In genomic region chr1:29412591-29412990, GRCh38 we compare ENCODE assay signal across 28 cellular contexts.
"Had no signal": no experiment of that assay in that cellular context is flagged by ENCODE, and none has a peak within 500 bp of the region (broad histone marks: within the 10 kb centered on the region; RNA-seq: fewer than 3 reads in every experiment).

No MANE protein-coding gene starts in this region.

- H3K79me2 ChIP-seq: hepatocyte had no signal

- ATAC-seq: activated naive CD4-positive, alpha-beta T cell treated with anti-CD3 and anti-CD28 coated beads, Interleukin-2, amount 50 U/mL, for 72 hours; activated T-helper 17 cell treated with anti-CD3 and anti-CD28 coated beads, Interleukin-2, amount 50 U/mL, for 72 hours; effector memory CD8-positive, alpha-beta T cell; left ventricle myocardium superior; natural killer cell had no signal

- H2AFZ ChIP-seq: hepatocyte had no signal

- H3K4me3 ChIP-seq: esophagus muscularis mucosa, hepatocyte, ovary, prostate gland, spleen, thoracic aorta, upper lobe of left lung had no signal

- H3K36me3 ChIP-seq: brain microvascular endothelial cell, esophagus muscularis mucosa, neutrophil, ovary, prostate gland, spleen, thoracic aorta, upper lobe of left lung had no signal

- H3K4me3 Mint-ChIP-seq: activated T-cell treated with anti-CD3 and anti-CD28 coated beads, Interleukin-2, amount 50 U/mL, for 24 hours; activated T-helper 17 cell treated with anti-CD3 and anti-CD28 coated beads, Interleukin-2, amount 50 U/mL, for 72 hours; effector memory CD8-positive, alpha-beta T cell; immature natural killer cell; natural killer cell; WTC11 had no signal

- DNase-seq: activated CD8-positive, alpha-beta memory T cell treated with anti-CD3 and anti-CD28 coated beads for 24 hours; activated CD8-positive, alpha-beta memory T cell treated with anti-CD3 and anti-CD28 coated beads, Interleukin-2, amount 50 U/mL, for 4 hours; activated T-cell treated with anti-CD3 and anti-CD28 coated beads, Interleukin-2, amount 50 U/mL, for 24 hours; aorta; brain microvascular endothelial cell; central memory CD4-positive, alpha-beta T cell; effector memory CD8-positive, alpha-beta T cell; glutamatergic neuron; immature natural killer cell; left ventricle myocardium superior; mammary epithelial cell; midbrain; natural killer cell; ovary; spleen; stimulated activated CD4-positive, alpha-beta T cell treated with anti-CD3 and anti-CD28 coated beads, Interleukin-4, amount 100 ng/mL, for 1 hour; stimulated activated naive CD4-positive, alpha-beta T cell; T-helper 9 cell; upper lobe of left lung had no signal

- H3K27ac ChIP-seq: brain microvascular endothelial cell, esophagus muscularis mucosa, hepatocyte, neutrophil, ovary, prostate gland, spleen, thoracic aorta, upper lobe of left lung had no signal

- H3K36me3 Mint-ChIP-seq: activated naive CD4-positive, alpha-beta T cell treated with anti-CD3 and anti-CD28 coated beads, Interleukin-2, amount 50 U/mL, for 72 hours; immature natural killer cell; natural killer cell; WTC11 had no signal

- H3K27me3 ChIP-seq: brain microvascular endothelial cell, ovary, upper lobe of left lung had no signal

- H3K4me2 ChIP-seq: hepatocyte had no signal

- H3K9me3 Mint-ChIP-seq: activated naive CD4-positive, alpha-beta T cell treated with anti-CD3 and anti-CD28 coated beads, Interleukin-2, amount 50 U/mL, for 72 hours; activated T-cell treated with anti-CD3 and anti-CD28 coated beads, Interleukin-2, amount 50 U/mL, for 24 hours; activated T-helper 17 cell treated with anti-CD3 and anti-CD28 coated beads, Interleukin-2, amount 50 U/mL, for 72 hours; effector memory CD8-positive, alpha-beta T cell; immature natural killer cell; natural killer cell; WTC11 had no signal

- H3K4me1 Mint-ChIP-seq: activated T-helper 17 cell treated with anti-CD3 and anti-CD28 coated beads, Interleukin-2, amount 50 U/mL, for 72 hours; immature natural killer cell; natural killer cell had no signal

- H3K9me3 ChIP-seq: esophagus muscularis mucosa, neutrophil, ovary, prostate gland, spleen, thoracic aorta, upper lobe of left lung had no signal

- H3K4me1 ChIP-seq: prostate gland, spleen had no signal

- H3K27ac Mint-ChIP-seq: activated naive CD4-positive, alpha-beta T cell treated with anti-CD3 and anti-CD28 coated beads, Interleukin-2, amount 50 U/mL, for 72 hours; activated T-cell treated with anti-CD3 and anti-CD28 coated beads, Interleukin-2, amount 50 U/mL, for 24 hours; activated T-helper 17 cell treated with anti-CD3 and anti-CD28 coated beads, Interleukin-2, amount 50 U/mL, for 72 hours; effector memory CD8-positive, alpha-beta T cell; immature natural killer cell; natural killer cell; WTC11 had no signal

- FAIRE-seq: frontal cortex had no signal
